ENCODE assay signal across 16 cellular contexts in genomic region chr6:129853996-129854711, GRCh38. TPM values are rescaled to one million over a fixed set of nuclear protein-coding genes. Genes with fewer than 3 reads are reported as not detected.
DNase-seq lines count a peak whose midpoint lies in the region; ATAC-seq, FAIRE-seq and TF ChIP-seq lines count a peak whose summit lies in the region.
"Had no signal": no experiment of that assay in that cellular context is flagged by ENCODE, and none has a peak within 500 bp of the region (broad histone marks: within the 10 kb centered on the region; RNA-seq: fewer than 3 reads in every experiment).

No MANE protein-coding gene starts in this region.

- no peak overlapping the region for H4K91ac ChIP-seq in mesenchymal stem cell (ENCODE audit: low read length)

- H3K4ac ChIP-seq in mesenchymal stem cell (ENCODE audit: low read depth in 1 of 2, low read length in 2 of 2) = no peak overlapping the region

- BruUV-seq in PC-9 (replicated peaks; lab: Mats Ljungman, UMichigan) = no TSS peak

- H3K4me2 ChIP-seq in PC-9 (no peak overlapping the region), mesenchymal stem cell (ENCODE audit: low read length, poor library complexity, severe bottlenecking) (no peak overlapping the region)

- no peaks in the 10 kb centered on the region for H4K20me1 ChIP-seq in PC-9 (ENCODE audit: insufficient read depth)

- no peak overlapping the region for H4K8ac ChIP-seq in mesenchymal stem cell (ENCODE audit: low read length)

- no peak overlapping the region for H2BK12ac ChIP-seq in mesenchymal stem cell (ENCODE audit: low read length in 2 of 2)

- no peak overlapping the region for H3K18ac ChIP-seq in mesenchymal stem cell (ENCODE audit: low read depth in 1 of 2, low read length in 2 of 2)

- DNase-seq in ELR (ENCODE audit: low read depth) (peak; percentile 85), PC-9 (no peak), bronchial epithelial cell (ENCODE audit: low read depth) (peak; percentile 76), mesenchymal stem cell (peak; percentile 64), heart right ventricle (no peak)
- DNase-seq: activated CD4-positive, alpha-beta T cell treated with anti-CD3 and anti-CD28 coated beads for 36 hours; activated T-cell treated with anti-CD3 and anti-CD28 coated beads, Interleukin-2, amount 50 U/mL, for 24 hours; adrenal gland; C1 segment of cervical spinal cord; right cardiac atrium had no signal

- H3K27me3 ChIP-seq in PC-9 (ENCODE audit: insufficient read depth, low read depth) (no peaks in the 10 kb centered on the region), bronchial epithelial cell (ENCODE audit: control insufficient read depth, insufficient read depth, low read length) (no peaks in the 10 kb centered on the region), mesenchymal stem cell (ENCODE audit: control insufficient read depth in 1 of 2, insufficient read depth in 1 of 2, low read length in 2 of 2) (no peaks in the 10 kb centered on the region), heart right ventricle (no peaks in the 10 kb centered on the region)
- H3K27me3 ChIP-seq: adrenal gland had no signal

- no peak for FAIRE-seq in bronchial epithelial cell (lab: Jason Lieb, UNC)
- FAIRE-seq: H1 had no signal

- H3K9ac ChIP-seq in mesenchymal stem cell (ENCODE audit: low read length) = no peak overlapping the region

- H2AK5ac ChIP-seq in mesenchymal stem cell (ENCODE audit: low read length, severe bottlenecking) = no peak overlapping the region

- no peak overlapping the region for H3K14ac ChIP-seq in mesenchymal stem cell (ENCODE audit: low read length in 2 of 2)

- 22% methylated on average over 1 of the region's 3 CpGs for WGBS in mesenchymal stem cell
- WGBS in heart right ventricle, 2 donors = 80 to 89% methylated on average over 3 of the region's 3 CpGs

- H3K79me2 ChIP-seq in PC-9 (ENCODE audit: low read depth) = no peaks in the 10 kb centered on the region

- no peaks in the 10 kb centered on the region for H3K36me3 ChIP-seq in PC-9 (ENCODE audit: low read depth)
- no peaks in the 10 kb centered on the region for H3K36me3 ChIP-seq in bronchial epithelial cell (ENCODE audit: control insufficient read depth, insufficient read depth, low read length)
- no peaks in the 10 kb centered on the region for H3K36me3 ChIP-seq in mesenchymal stem cell (ENCODE audit: control insufficient read depth in 1 of 2, insufficient read depth in 2 of 2, low read depth in 1 of 2, low read length in 2 of 2)
- H3K36me3 ChIP-seq in heart right ventricle = no peaks in the 10 kb centered on the region
- H3K36me3 ChIP-seq: adrenal gland had no signal

- intact Hi-C loops in PC-9 (cut with micrococcal nuclease; ENCODE audit: unreplicated experiment) = loop anchor here (5.0 kb wide), 1 partner anchor 33 kb away; no protein-coding TSS in a partner anchor
- intact Hi-C loops in heart right ventricle (cut with DNase I) = no loop called here

- 0 out of 2 replicates have a peak overlapping the region, but pooled peaks have one; percentile 31 for H2AFZ ChIP-seq in PC-9
- no peak overlapping the region for H2AFZ ChIP-seq in mesenchymal stem cell (ENCODE audit: low read depth, low read length)

- H3F3A ChIP-seq in PC-9 (ENCODE audit: insufficient read depth, low read depth) = peaks cover 11% of the 10 kb centered on the region; the same call in 1 of the 2 replicates

- no peaks in the 10 kb centered on the region for H3K9me2 ChIP-seq in PC-9 (ENCODE audit: insufficient read depth)

- no peak overlapping the region for H3K4me3 ChIP-seq in PC-9
- no peak overlapping the region for H3K4me3 ChIP-seq in bronchial epithelial cell (ENCODE audit: low read depth, low read length)
- no peak overlapping the region for H3K4me3 ChIP-seq in mesenchymal stem cell (ENCODE audit: insufficient read depth in 1 of 2, low read depth in 1 of 2, low read length in 2 of 2)
- H3K4me3 ChIP-seq in heart right ventricle = no peak overlapping the region
- H3K4me3 ChIP-seq: adrenal gland had no signal

- H3K27ac ChIP-seq in PC-9 (no peak overlapping the region), mesenchymal stem cell (ENCODE audit: low read length, poor library complexity, severe bottlenecking) (no peak overlapping the region), heart right ventricle (no peak overlapping the region)
- H3K27ac ChIP-seq: adrenal gland had no signal

- H2BK15ac ChIP-seq in mesenchymal stem cell (ENCODE audit: low read depth, poor library complexity, severe bottlenecking) = no peak overlapping the region

- peaks cover 11% of the 10 kb centered on the region for H3K4me1 ChIP-seq in PC-9 (replicated peaks; ENCODE audit: insufficient read depth)
- H3K4me1 ChIP-seq in mesenchymal stem cell (ENCODE audit: control insufficient read depth, insufficient read depth, low read depth, low read length) = no peaks in the 10 kb centered on the region
- peaks cover 0 to 1% (median 0%) of the 10 kb centered on the region in 9 donors for H3K4me1 ChIP-seq in heart right ventricle

- no peak for ATAC-seq in HG02623 (IDR thresholded peaks at IDR 0.05; ENCODE audit: unreplicated experiment)
- ATAC-seq in heart right ventricle = no peak
- ATAC-seq in GM18873 (IDR thresholded peaks at IDR 0.05; ENCODE audit: low FRiP score, unreplicated experiment) = no peak
- ATAC-seq in GM21619 (IDR thresholded peaks at IDR 0.05; ENCODE audit: unreplicated experiment) = no peak
- ATAC-seq: activated CD4-positive, alpha-beta T cell treated with anti-CD3 and anti-CD28 coated beads for 36 hours; right cardiac atrium had no signal

- POLR2A ChIA-PET in PC-9 (lab: Charles Lee; ENCODE audit: unreplicated experiment) = interaction anchor here (0.5 to 0.6 kb wide), 3 partner anchors 18 to 364 kb away, joined by 3 read pairs; no protein-coding TSS in a partner anchor

- no peak for TF ChIP-seq CTCF in PC-9 (conservative IDR thresholded peaks at IDR 0.05)
- TF ChIP-seq CTCF in bronchial epithelial cell (IDR thresholded peaks at IDR 0.05; ENCODE audit: insufficient read depth, low read length, severe bottlenecking) = no peak
- TF ChIP-seq CTCF in heart right ventricle (IDR thresholded peaks at IDR 0.05) = no peak

- no peak overlapping the region for H2BK120ac ChIP-seq in mesenchymal stem cell (ENCODE audit: low read depth, low read length)

- no peak overlapping the region for H2BK5ac ChIP-seq in mesenchymal stem cell (ENCODE audit: low read depth, low read length, poor library complexity, severe bottlenecking)

- peaks cover 3% of the 10 kb centered on the region; the same call in 1 of the 2 replicates for H3K9me3 ChIP-seq in PC-9 (ENCODE audit: insufficient read depth, low read depth)
- H3K9me3 ChIP-seq in mesenchymal stem cell (ENCODE audit: control insufficient read depth, low read length) = no peaks in the 10 kb centered on the region
- peaks cover 0 to 9% (median 0%) of the 10 kb centered on the region in 11 donors for H3K9me3 ChIP-seq in heart right ventricle
- H3K9me3 ChIP-seq: adrenal gland had no signal

- H3K23ac ChIP-seq in mesenchymal stem cell (ENCODE audit: low read length in 2 of 2) = no peak overlapping the region

- CTCF ChIA-PET in PC-9 (lab: Charles Lee) = no interaction called here

- no peaks in the 10 kb centered on the region for H3K79me1 ChIP-seq in mesenchymal stem cell (replicated peaks; ENCODE audit: low read length, poor library complexity, severe bottlenecking)

RNA-seq across cellular contexts. Expression of gene TMEM244, which starts 7.0 kb away (rescaled TPM):
- not detected in 2 replicates for total RNA-seq in PC-9 (2021)
- total RNA-seq in bronchial epithelial cell = not detected in 2 replicates
- not detected for polyA plus RNA-seq in mesenchymal stem cell (2013, experiment 1 of 2)
- not detected for polyA plus RNA-seq in mesenchymal stem cell (2013, experiment 2 of 2)
- total RNA-seq in heart right ventricle = not detected
- not detected for polyA plus RNA-seq in heart right ventricle
- total RNA-seq: activated CD4-positive, alpha-beta T cell treated with anti-CD3 and anti-CD28 coated beads for 36 hours; adrenal gland; H1; liver; right cardiac atrium had no signal
- polyA plus RNA-seq: adrenal gland, H1, liver, neural cell, right cardiac atrium had no signal

Comparison
In these comparisons a context has a peak if more than half of its experiments do, and no peak if none do; other contexts are left out.
1. DNase-seq: peak in ELR (single experiment), bronchial epithelial cell (single experiment) and mesenchymal stem cell (single experiment); none in PC-9 (0 of 2) and heart right ventricle (0 of 2).